ENCODE assay signal across 8 cellular contexts in the genomic region with DNA sequence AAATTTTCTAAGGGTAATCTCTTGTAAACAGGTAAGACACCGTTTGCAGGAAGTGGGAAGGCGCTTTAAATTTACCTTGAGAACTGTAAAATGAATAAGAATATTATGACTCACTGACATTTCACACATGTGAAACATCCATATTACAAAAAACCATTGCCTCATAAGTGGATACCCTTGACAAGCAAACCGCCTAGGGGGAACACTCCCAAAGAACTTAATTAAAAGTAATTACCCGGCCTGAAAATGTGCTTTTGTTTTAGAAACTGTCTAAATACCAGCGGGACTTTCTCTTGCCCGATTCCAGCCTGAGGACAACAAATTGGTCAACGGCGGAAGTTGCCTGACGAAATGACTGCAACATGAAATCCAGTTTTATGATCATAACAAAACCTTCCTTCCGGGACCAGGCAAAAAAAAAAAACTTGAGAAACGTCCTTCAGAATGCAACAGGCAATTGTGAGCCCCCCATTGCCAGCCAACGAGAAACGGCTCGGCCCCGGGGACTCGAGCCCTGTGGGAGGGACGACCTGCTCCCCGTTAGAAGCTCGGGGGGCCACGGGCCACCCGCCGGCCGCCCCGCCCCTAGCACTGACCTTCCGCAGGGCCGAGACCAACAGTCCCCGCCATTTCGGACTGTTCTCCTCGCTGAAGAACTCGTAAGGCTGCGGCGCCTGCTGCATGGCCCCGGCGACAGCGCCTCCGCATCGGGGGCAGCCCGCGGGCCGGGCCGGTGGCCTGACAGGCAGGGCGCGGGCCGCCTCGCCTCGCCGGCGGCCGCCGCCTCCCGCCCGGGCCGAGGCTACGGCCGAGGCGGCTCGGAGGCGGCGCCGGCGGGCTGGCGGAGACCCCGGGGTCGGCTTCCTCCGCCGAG. TPM values are rescaled to one million over a fixed set of nuclear protein-coding genes. Genes with fewer than 3 reads are reported as not detected.
A peak's percentile ranks its signal among the peaks of the same experiment; 100 is the strongest.
DNase-seq lines count a peak whose midpoint lies in the region; ATAC-seq and TF ChIP-seq lines count a peak whose summit lies in the region.

No MANE protein-coding gene starts in this region.

- peaks cover 7% of the 10 kb centered on the region for H3K36me3 Mint-ChIP-seq in CD4-positive, alpha-beta T cell (ENCODE audit: low read depth)

- CTCF ChIA-PET in CD4-positive, alpha-beta T cell (lab: Charles Lee) = interaction anchor here (1.2 kb wide), 1 partner anchor 369 kb away, joined by 3 read pairs; no protein-coding TSS in a partner anchor

- H3K36me3 ChIP-seq in neuron (ENCODE audit: insufficient read depth, low read length) = no peaks in the 10 kb centered on the region
- H3K36me3 ChIP-seq in upper lobe of right lung = no peaks in the 10 kb centered on the region

- peak; percentile 45 for ATAC-seq in CD4-positive, alpha-beta T cell (ENCODE audit: poor library complexity)
- peak; percentile 35 for ATAC-seq in GM19395 (IDR thresholded peaks at IDR 0.05; ENCODE audit: unreplicated experiment)
- ATAC-seq in HG03460 (IDR thresholded peaks at IDR 0.05; ENCODE audit: unreplicated experiment) = peak; percentile 25
- ATAC-seq in upper lobe of right lung = peak; percentile 48

- H3K4me1 ChIP-seq in neuron (ENCODE audit: insufficient read depth, low read length) = peaks cover 14% of the 10 kb centered on the region
- peaks cover 29% of the 10 kb centered on the region for H3K4me1 ChIP-seq in upper lobe of right lung

- peak overlapping the region; percentile 86 for H3K4me3 Mint-ChIP-seq in CD4-positive, alpha-beta T cell

- no peaks in the 10 kb centered on the region for H3K27me3 ChIP-seq in CD4-positive, alpha-beta T cell (ENCODE audit: control insufficient read depth, insufficient read depth, low read length)
- H3K27me3 ChIP-seq in neuron (ENCODE audit: insufficient read depth, low read length) (no peaks in the 10 kb centered on the region), upper lobe of right lung (no peaks in the 10 kb centered on the region)

- no peaks in the 10 kb centered on the region for H3K9me3 Mint-ChIP-seq in CD4-positive, alpha-beta T cell

- H2AFZ ChIP-seq in neuron (ENCODE audit: low read depth, low read length) = peak overlapping the region; percentile 92

- peak overlapping the region; percentile 83 for H3K27ac ChIP-seq in CD4-positive, alpha-beta T cell (ENCODE audit: low read depth, low read length)
- H3K27ac ChIP-seq in upper lobe of right lung = peak overlapping the region; percentile 96

- POLR2A ChIA-PET in CD4-positive, alpha-beta T cell (lab: Charles Lee) = interaction anchor here (0.5 to 1.6 kb wide), 13 partner anchors 12 to 1693 kb away, joined by 3 to 10 read pairs (median 3); partner anchors contain the start of genes DMAC2L, DNAAF2, L2HGDH and NEMF

- no peaks in the 10 kb centered on the region for H3K27me3 Mint-ChIP-seq in CD4-positive, alpha-beta T cell

- no peak for TF ChIP-seq CTCF in CD4-positive, alpha-beta T cell (IDR thresholded peaks at IDR 0.05)
- no peak for TF ChIP-seq CTCF in upper lobe of right lung (IDR thresholded peaks at IDR 0.05)

- intact Hi-C loops in CD4-positive, alpha-beta T cell (cut with DNase I, micrococcal nuclease) = loop anchor here (2.0 to 10.0 kb wide), 6 partner anchors 82 to 594 kb away; partner anchors contain the start of genes DMAC2L (in 1 of the 2), L2HGDH (in 1 of the 2), MAP4K5 (in 1 of the 2) and VCPKMT (in 1 of the 2)
- intact Hi-C loops in upper lobe of right lung (cut with DNase I) = no loop called here

- DNase-seq in CD4-positive, alpha-beta T cell = peak; percentile 6 to 41 (median 15)
- DNase-seq in RKO (ENCODE audit: low spot score) = peak; percentile 79
- DNase-seq in activated naive CD4-positive, alpha-beta T cell treated with Interleukin-2 at 50 U/mL for 16 hours = peak; percentile 43
- peak; percentile 89 for DNase-seq in foreskin melanocyte
- DNase-seq in upper lobe of right lung = peak; percentile 82

- H3K27ac Mint-ChIP-seq in CD4-positive, alpha-beta T cell = peak overlapping the region; percentile 92

- H3K9me3 ChIP-seq in CD4-positive, alpha-beta T cell (ENCODE audit: control insufficient read depth, low read length) = no peaks in the 10 kb centered on the region
- H3K9me3 ChIP-seq in neuron (ENCODE audit: low read length) (peaks cover 2% of the 10 kb centered on the region), upper lobe of right lung (no peaks in the 10 kb centered on the region)

- peaks cover 65% of the 10 kb centered on the region for H3K4me1 Mint-ChIP-seq in CD4-positive, alpha-beta T cell (ENCODE audit: low read depth)

- H3K4me3 ChIP-seq in neuron (ENCODE audit: low read length) (peak overlapping the region; percentile 87), upper lobe of right lung (peak overlapping the region; percentile 78)

RNA-seq across cellular contexts. Expression of gene SOS2, which starts 0.5 kb away (rescaled TPM):
- 10 to 100 TPM; 53.8 to 56.7 TPM for total RNA-seq in CD4-positive, alpha-beta T cell
- 30.3 TPM for total RNA-seq in upper lobe of right lung

Comparison
In these comparisons a context has a peak if more than half of its experiments do, and no peak if none do; other contexts are left out.
1. Peak in every context shown above with its lines: DNase-seq, ATAC-seq, H3K4me3 ChIP-seq and H3K27ac ChIP-seq.
2. DNase-seq: peak in every context shown above with its lines; median percentile 89 in foreskin melanocyte; 82 in upper lobe of right lung; 79 in RKO; 43 in activated naive CD4-positive, alpha-beta T cell treated with Interleukin-2 at 50 U/mL for 16 hours; 15 in CD4-positive, alpha-beta T cell.